Comparison of ENCODE assay signal across 1 cellular context in the genomic region with DNA sequence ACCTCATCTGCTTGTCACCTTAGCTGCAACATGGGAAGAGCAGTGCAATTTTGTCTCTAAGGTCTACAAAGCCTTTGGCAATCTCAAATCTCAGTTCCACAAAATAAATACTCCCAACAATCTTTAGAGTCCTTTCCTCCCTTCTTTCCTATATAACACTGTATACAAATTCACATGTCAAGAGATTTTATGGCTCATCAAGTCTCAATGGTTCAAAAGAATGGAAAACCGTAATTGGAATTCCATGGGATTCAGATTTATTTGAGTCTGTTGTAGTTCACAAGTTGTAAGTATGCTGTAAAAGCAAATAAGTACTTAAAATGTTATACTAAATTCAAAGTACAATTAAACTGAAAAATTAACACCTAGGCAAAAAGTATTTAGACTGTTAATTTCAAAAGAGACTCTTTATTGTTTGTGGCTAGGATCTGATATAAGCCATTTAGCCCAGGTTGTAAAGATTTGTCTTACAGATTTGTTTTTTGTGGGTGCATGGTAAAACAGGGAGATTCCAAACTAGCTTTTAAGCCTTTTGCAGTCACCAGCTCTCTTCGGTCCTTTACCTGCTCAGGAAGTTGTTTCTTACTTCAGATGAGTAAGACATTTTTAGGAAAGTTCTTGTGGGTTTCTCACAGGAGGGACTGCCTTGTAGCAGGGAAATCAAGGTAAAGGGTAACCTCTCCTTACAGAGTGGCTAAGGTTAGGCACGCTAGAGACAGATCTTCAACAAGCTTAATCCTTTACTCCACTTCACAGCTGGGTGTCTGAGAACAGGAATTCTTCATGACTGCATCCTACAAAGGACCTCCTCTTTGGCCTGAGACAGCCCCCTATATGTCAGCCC.
TF ChIP-seq lines count a peak whose summit lies in the region.

No MANE protein-coding gene starts in this region.

TF ChIP-seq in IMR-90, 13 proteins besides CTCF, POLR2A, EP300 and RAD21 (continued from another document):
- TF ChIP-seq, protein P1, sequence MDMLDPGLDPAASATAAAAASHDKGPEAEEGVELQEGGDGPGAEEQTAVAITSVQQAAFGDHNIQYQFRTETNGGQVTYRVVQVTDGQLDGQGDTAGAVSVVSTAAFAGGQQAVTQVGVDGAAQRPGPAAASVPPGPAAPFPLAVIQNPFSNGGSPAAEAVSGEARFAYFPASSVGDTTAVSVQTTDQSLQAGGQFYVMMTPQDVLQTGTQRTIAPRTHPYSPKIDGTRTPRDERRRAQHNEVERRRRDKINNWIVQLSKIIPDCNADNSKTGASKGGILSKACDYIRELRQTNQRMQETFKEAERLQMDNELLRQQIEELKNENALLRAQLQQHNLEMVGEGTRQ (IDR thresholded peaks at IDR 0.05; ENCODE audit: low read depth, low read length), result no peak
- TF ChIP-seq RFX5 (IDR thresholded peaks at IDR 0.05; ENCODE audit: low read depth, low read length) (no peak), CEBPB (IDR thresholded peaks at IDR 0.05; ENCODE audit: low read depth, low read length) (no peak), BHLHE40 (IDR thresholded peaks at IDR 0.05; ENCODE audit: low read depth, low read length) (no peak), MXI1 (IDR thresholded peaks at IDR 0.05; ENCODE audit: borderline replicate concordance, low read depth, low read length) (no peak), NFE2L2 (IDR thresholded peaks at IDR 0.05; ENCODE audit: low read depth, low read length) (no peak), RCOR1 (IDR thresholded peaks at IDR 0.05; ENCODE audit: insufficient replicate concordance, low read length) (no peak)
TF ChIP-seq in IMR-90: peak in this region for 0.
